1 cellular context compared by ENCODE assay signal in the genomic region with DNA sequence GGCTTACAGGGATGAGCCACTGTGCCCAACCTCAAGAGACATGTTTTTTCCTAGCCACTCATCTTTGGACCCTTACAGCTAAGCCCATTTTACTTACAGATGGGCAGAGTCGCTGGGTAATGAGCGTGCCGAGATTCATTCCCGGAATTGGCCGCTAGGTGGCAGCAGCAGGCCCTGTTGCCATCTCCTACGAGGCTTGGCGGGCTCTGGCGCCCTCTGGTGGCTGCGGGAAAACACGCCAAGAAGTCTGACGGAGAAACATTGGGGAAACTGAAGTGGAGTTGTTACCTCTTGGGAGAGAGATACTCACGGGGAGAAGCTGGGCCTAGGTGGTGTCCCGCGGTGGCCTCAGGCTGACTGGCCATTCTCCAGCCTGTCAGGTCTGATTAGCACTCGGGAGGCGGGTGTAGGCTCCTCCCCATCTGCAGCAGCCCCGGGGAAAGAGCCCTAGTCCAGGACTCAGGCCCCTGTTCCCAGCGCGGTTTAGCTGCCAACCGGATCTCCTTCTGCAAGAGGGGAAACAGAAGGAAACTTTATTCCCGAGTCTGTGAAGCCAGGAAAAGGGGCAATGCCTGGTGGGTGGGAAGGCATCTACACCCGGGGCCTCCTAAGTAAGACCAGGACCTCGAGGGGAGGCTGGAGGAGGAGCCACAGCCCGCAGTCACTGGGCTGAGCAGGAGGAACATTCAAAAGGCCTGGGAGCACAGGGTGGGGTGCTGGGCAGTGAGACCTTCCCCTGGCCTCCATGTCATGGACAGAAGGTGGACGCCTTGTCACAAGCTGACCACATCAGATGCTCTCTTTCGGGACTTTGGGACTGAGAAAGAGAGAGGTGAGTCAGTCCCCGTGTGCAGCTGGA.
TF ChIP-seq lines count a peak whose summit lies in the region.

No MANE protein-coding gene starts in this region.

TF ChIP-seq in endothelial cell of umbilical vein, 7 proteins besides CTCF, POLR2A, EP300 and RAD21 (continued from another document):
- TF ChIP-seq, protein P1, sequence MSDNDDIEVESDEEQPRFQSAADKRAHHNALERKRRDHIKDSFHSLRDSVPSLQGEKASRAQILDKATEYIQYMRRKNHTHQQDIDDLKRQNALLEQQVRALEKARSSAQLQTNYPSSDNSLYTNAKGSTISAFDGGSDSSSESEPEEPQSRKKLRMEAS (IDR thresholded peaks at IDR 0.05; ENCODE audit: insufficient read depth, insufficient read length), result no peak
- no peak for TF ChIP-seq POLR2AphosphoS5 (IDR thresholded peaks at IDR 0.05; ENCODE audit: insufficient read depth, low read depth, low read length)
- TF ChIP-seq GATA2 (IDR thresholded peaks at IDR 0.05; ENCODE audit: insufficient read depth, insufficient read length, low read depth, low read length), result no peak
